In the genomic region with DNA sequence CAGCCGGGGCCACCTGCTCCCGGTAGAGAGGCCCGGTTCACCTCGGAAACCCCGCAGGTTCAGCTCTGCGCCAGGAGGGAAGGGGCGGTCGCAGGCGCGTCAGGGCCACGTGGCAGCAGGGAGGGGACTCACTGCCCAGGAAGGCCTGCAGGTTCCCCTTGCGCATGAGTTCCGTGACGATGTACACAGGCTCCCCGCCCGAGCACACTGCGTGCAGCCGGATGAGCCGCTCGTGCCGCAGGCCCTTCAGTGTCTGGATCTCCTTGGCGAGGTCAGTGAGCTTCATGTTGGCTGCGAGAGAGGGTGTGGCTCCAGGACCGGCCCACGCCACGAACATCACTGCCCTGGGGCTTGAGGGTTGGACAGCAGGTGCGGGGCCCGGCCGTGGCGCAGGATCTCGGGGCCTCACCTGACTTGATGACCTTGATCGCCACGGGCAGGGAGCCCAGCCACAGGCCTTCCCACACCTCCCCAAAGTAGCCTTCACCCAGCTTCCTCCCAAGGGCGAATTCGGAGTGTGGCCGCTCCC, we compare ENCODE assay signal across 1 cellular context.
TF ChIP-seq lines count a peak whose summit lies in the region.

No MANE protein-coding gene starts in this region.

TF ChIP-seq in SK-N-SH, 30 proteins besides CTCF, POLR2A, EP300 and RAD21:
- TF ChIP-seq, protein P1, sequence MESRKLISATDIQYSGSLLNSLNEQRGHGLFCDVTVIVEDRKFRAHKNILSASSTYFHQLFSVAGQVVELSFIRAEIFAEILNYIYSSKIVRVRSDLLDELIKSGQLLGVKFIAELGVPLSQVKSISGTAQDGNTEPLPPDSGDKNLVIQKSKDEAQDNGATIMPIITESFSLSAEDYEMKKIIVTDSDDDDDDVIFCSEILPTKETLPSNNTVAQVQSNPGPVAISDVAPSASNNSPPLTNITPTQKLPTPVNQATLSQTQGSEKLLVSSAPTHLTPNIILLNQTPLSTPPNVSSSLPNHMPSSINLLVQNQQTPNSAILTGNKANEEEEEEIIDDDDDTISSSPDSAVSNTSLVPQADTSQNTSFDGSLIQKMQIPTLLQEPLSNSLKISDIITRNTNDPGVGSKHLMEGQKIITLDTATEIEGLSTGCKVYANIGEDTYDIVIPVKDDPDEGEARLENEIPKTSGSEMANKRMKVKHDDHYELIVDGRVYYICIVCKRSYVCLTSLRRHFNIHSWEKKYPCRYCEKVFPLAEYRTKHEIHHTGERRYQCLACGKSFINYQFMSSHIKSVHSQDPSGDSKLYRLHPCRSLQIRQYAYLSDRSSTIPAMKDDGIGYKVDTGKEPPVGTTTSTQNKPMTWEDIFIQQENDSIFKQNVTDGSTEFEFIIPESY (IDR thresholded peaks at IDR 0.05; ENCODE audit: borderline replicate concordance, low read depth): no peak
- TF ChIP-seq, protein P2, sequence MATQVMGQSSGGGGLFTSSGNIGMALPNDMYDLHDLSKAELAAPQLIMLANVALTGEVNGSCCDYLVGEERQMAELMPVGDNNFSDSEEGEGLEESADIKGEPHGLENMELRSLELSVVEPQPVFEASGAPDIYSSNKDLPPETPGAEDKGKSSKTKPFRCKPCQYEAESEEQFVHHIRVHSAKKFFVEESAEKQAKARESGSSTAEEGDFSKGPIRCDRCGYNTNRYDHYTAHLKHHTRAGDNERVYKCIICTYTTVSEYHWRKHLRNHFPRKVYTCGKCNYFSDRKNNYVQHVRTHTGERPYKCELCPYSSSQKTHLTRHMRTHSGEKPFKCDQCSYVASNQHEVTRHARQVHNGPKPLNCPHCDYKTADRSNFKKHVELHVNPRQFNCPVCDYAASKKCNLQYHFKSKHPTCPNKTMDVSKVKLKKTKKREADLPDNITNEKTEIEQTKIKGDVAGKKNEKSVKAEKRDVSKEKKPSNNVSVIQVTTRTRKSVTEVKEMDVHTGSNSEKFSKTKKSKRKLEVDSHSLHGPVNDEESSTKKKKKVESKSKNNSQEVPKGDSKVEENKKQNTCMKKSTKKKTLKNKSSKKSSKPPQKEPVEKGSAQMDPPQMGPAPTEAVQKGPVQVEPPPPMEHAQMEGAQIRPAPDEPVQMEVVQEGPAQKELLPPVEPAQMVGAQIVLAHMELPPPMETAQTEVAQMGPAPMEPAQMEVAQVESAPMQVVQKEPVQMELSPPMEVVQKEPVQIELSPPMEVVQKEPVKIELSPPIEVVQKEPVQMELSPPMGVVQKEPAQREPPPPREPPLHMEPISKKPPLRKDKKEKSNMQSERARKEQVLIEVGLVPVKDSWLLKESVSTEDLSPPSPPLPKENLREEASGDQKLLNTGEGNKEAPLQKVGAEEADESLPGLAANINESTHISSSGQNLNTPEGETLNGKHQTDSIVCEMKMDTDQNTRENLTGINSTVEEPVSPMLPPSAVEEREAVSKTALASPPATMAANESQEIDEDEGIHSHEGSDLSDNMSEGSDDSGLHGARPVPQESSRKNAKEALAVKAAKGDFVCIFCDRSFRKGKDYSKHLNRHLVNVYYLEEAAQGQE (IDR thresholded peaks at IDR 0.05; ENCODE audit: low read depth, low read length): no peak
- TF ChIP-seq YY1 (IDR thresholded peaks at IDR 0.05; ENCODE audit: low read depth) (no peak), SMC3 (IDR thresholded peaks at IDR 0.05; ENCODE audit: low read depth, low read length) (no peak), EZH2phosphoT487 (IDR thresholded peaks at IDR 0.05; ENCODE audit: borderline replicate concordance, low read depth) (no peak), NFIC (IDR thresholded peaks at IDR 0.05; ENCODE audit: borderline replicate concordance) (no peak), JUND (IDR thresholded peaks at IDR 0.05) (no peak), MXI1 (IDR thresholded peaks at IDR 0.05; ENCODE audit: low read depth, low read length) (no peak), GABPA (IDR thresholded peaks at IDR 0.05; ENCODE audit: low read depth) (no peak), FOXM1 (IDR thresholded peaks at IDR 0.05; ENCODE audit: low read depth) (no peak), SIN3A (IDR thresholded peaks at IDR 0.05; ENCODE audit: borderline replicate concordance, low read depth, low read length) (no peak), TEAD4 (IDR thresholded peaks at IDR 0.05; ENCODE audit: borderline replicate concordance, insufficient read depth) (no peak), FOSL2 (IDR thresholded peaks at IDR 0.05; ENCODE audit: borderline replicate concordance, low read depth) (no peak)
- TF ChIP-seq, protein P3, sequence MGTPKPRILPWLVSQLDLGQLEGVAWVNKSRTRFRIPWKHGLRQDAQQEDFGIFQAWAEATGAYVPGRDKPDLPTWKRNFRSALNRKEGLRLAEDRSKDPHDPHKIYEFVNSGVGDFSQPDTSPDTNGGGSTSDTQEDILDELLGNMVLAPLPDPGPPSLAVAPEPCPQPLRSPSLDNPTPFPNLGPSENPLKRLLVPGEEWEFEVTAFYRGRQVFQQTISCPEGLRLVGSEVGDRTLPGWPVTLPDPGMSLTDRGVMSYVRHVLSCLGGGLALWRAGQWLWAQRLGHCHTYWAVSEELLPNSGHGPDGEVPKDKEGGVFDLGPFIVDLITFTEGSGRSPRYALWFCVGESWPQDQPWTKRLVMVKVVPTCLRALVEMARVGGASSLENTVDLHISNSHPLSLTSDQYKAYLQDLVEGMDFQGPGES (IDR thresholded peaks at IDR 0.05; ENCODE audit: low read depth, low read length): no peak
- TF ChIP-seq, protein P4, sequence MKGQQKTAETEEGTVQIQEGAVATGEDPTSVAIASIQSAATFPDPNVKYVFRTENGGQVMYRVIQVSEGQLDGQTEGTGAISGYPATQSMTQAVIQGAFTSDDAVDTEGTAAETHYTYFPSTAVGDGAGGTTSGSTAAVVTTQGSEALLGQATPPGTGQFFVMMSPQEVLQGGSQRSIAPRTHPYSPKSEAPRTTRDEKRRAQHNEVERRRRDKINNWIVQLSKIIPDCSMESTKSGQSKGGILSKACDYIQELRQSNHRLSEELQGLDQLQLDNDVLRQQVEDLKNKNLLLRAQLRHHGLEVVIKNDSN (IDR thresholded peaks at IDR 0.05; ENCODE audit: borderline replicate concordance, low read depth): no peak
- TF ChIP-seq, protein P5, sequence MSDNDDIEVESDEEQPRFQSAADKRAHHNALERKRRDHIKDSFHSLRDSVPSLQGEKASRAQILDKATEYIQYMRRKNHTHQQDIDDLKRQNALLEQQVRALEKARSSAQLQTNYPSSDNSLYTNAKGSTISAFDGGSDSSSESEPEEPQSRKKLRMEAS (IDR thresholded peaks at IDR 0.05; ENCODE audit: low read depth): no peak
- TF ChIP-seq, protein P6, sequence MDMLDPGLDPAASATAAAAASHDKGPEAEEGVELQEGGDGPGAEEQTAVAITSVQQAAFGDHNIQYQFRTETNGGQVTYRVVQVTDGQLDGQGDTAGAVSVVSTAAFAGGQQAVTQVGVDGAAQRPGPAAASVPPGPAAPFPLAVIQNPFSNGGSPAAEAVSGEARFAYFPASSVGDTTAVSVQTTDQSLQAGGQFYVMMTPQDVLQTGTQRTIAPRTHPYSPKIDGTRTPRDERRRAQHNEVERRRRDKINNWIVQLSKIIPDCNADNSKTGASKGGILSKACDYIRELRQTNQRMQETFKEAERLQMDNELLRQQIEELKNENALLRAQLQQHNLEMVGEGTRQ (IDR thresholded peaks at IDR 0.05; ENCODE audit: borderline replicate concordance, low read depth, low read length): no peak
